1 cellular context compared by ENCODE assay signal in genomic region chr2:25558262-25558661, GRCh38.
TF ChIP-seq lines count a peak whose summit lies in the region.

No MANE protein-coding gene starts in this region.

TF ChIP-seq in HepG2, 621 proteins besides CTCF, POLR2A, EP300 and RAD21 (continued from another document):
- TF ChIP-seq ARID4A (CRISPR knock-in tag; IDR thresholded peaks at IDR 0.05; ENCODE audit: borderline replicate concordance) (no peak), CEBPG (CRISPR knock-in tag; IDR thresholded peaks at IDR 0.05) (no peak), HIC2 (CRISPR knock-in tag; IDR thresholded peaks at IDR 0.05; ENCODE audit: low read depth) (no peak), ZNF44 (CRISPR knock-in tag; IDR thresholded peaks at IDR 0.05) (no peak), ZNF713 (CRISPR knock-in tag; IDR thresholded peaks at IDR 0.05) (no peak), AGO2 (optimal IDR thresholded peaks at IDR 0.05; ENCODE audit: low read depth, low read length) (no peak), FOXA3 (CRISPR knock-in tag; IDR thresholded peaks at IDR 0.05) (no peak), FOXJ3 (CRISPR knock-in tag; IDR thresholded peaks at IDR 0.05; ENCODE audit: borderline replicate concordance) (no peak), ZNF552 (CRISPR knock-in tag; IDR thresholded peaks at IDR 0.05; ENCODE audit: borderline replicate concordance) (no peak), FUBP1 (CRISPR knock-in tag; IDR thresholded peaks at IDR 0.05; ENCODE audit: borderline replicate concordance) (no peak), RFX3 (CRISPR knock-in tag; IDR thresholded peaks at IDR 0.05) (no peak), KDM6A (CRISPR knock-in tag; IDR thresholded peaks at IDR 0.05; ENCODE audit: low read depth) (no peak), PITX1 (CRISPR knock-in tag; IDR thresholded peaks at IDR 0.05) (no peak), MED8 (CRISPR knock-in tag; IDR thresholded peaks at IDR 0.05; ENCODE audit: insufficient replicate concordance) (no peak), ZNF543 (CRISPR knock-in tag; IDR thresholded peaks at IDR 0.05) (no peak), AGO1 (IDR thresholded peaks at IDR 0.05; ENCODE audit: low read depth, low read length, poor library complexity, severe bottlenecking) (no peak), ZNF331 (CRISPR knock-in tag; IDR thresholded peaks at IDR 0.05) (no peak), KLF15 (CRISPR knock-in tag; IDR thresholded peaks at IDR 0.05; ENCODE audit: borderline replicate concordance) (no peak)
